22 cellular contexts compared by ENCODE assay signal in genomic region chr9:14478175-14479165, GRCh38.
DNase-seq lines count a peak whose midpoint lies in the region; TF ChIP-seq lines count a peak whose summit lies in the region.
"Had no signal": no experiment of that assay in that cellular context is flagged by ENCODE, and none has a peak within 500 bp of the region (broad histone marks: within the 10 kb centered on the region; RNA-seq: fewer than 3 reads in every experiment).

No MANE protein-coding gene starts in this region.

- CTCF ChIA-PET in A673 (lab: Charles Lee), result no interaction called here
- CTCF ChIA-PET in HEK293 (lab: Yijun Ruan, JAX), result interaction anchor here (0.7 kb wide), 1 partner anchor 13 kb away, joined by 3 read pairs; no protein-coding TSS in a partner anchor
- CTCF ChIA-PET in RWPE1 (lab: Yijun Ruan, JAX), result no interaction called here

- H3K4me1 ChIP-seq in A673 (ENCODE audit: insufficient read depth, low read length, poor library complexity, severe bottlenecking) (peaks cover 25% of the 10 kb centered on the region), HEK293 (ENCODE audit: control insufficient read depth, insufficient read depth, low read length) (no peaks in the 10 kb centered on the region), BE2C (peaks cover 4% of the 10 kb centered on the region; the same call in 1 of the 2 replicates)
- H3K4me1 ChIP-seq: ascending aorta; BLaER1 treated with 17β-estradiol and CSF1 and Interleukin-3, amounts not matched to agents 10 nM and 100 nM; heart right ventricle; spleen had no signal

- intact Hi-C loops in A673 (cut with micrococcal nuclease; ENCODE audit: unreplicated experiment), result no loop called here

- TF ChIP-seq CTCF in A673 (conservative IDR thresholded peaks at IDR 0.05; ENCODE audit: low read depth, low read length) (no peak; the same call in 1 of the 2 replicates), HEK293 (tag by site-specific recombination; IDR thresholded peaks at IDR 0.05) (no peak), RWPE1 (conservative IDR thresholded peaks at IDR 0.05; ENCODE audit: low read depth) (no peak), BE2C (IDR thresholded peaks at IDR 0.05; ENCODE audit: low read depth, low read length) (no peak)

- H3K27me3 ChIP-seq in A673 (replicated peaks; ENCODE audit: insufficient read depth, low read depth, low read length, poor library complexity) (no peaks in the 10 kb centered on the region), BE2C (no peaks in the 10 kb centered on the region)
- H3K27me3 ChIP-seq: ascending aorta; BLaER1 treated with 17β-estradiol and CSF1 and Interleukin-3, amounts not matched to agents 10 nM and 100 nM; dorsolateral prefrontal cortex; heart right ventricle had no signal

- DNase-seq in A673 (ENCODE audit: low spot score) (peak; percentile 50), SK-N-MC (ENCODE audit: low read depth, low spot score) (peak; percentile 72), fibroblast of the conjunctiva (ENCODE audit: low read depth) (peak; percentile 30), RWPE1 (ENCODE audit: low spot score) (no peak), BE2C (no peak), cerebellar nuclear complex (lab: John Stamatoyannopoulos, UW) (no peak), cerebellar cortex (ENCODE audit: low spot score) (no peak)
- DNase-seq: ACHN; activated B cell treated with CpG ODN at 0.5 μM for 24 hours; activated CD4-positive, alpha-beta T cell treated with anti-CD3 and anti-CD28 coated beads, Interleukin-2, amount 50 U/mL, for 4 hours; activated CD8-positive, alpha-beta memory T cell treated with anti-CD3 and anti-CD28 coated beads, Interleukin-2, amount 50 U/mL, for 48 hours; dorsolateral prefrontal cortex; heart right ventricle; KBM-7; natural killer cell; NCI-H1436; spleen; stimulated activated CD4-positive, alpha-beta T cell treated with anti-CD3 and anti-CD28 coated beads, Interleukin-4, amount 100 ng/mL, for 1 hour; T1000 had no signal

- H3K9me3 ChIP-seq in A673 (ENCODE audit: low read depth, low read length, poor library complexity, severe bottlenecking) (no peaks in the 10 kb centered on the region), HEK293 (ENCODE audit: control insufficient read depth, insufficient read depth, low read depth, low read length) (no peaks in the 10 kb centered on the region), SK-N-MC (ENCODE audit: low read depth, low read length) (no peaks in the 10 kb centered on the region), BE2C (no peaks in the 10 kb centered on the region)
- H3K9me3 ChIP-seq: ascending aorta; BLaER1 treated with 17β-estradiol and CSF1 and Interleukin-3, amounts not matched to agents 10 nM and 100 nM; heart right ventricle; spleen had no signal

- H3K4me3 ChIP-seq in A673 (ENCODE audit: low read depth, low read length, poor library complexity, severe bottlenecking) (no peak overlapping the region), HEK293 (ENCODE audit: low read depth, low read length) (no peak overlapping the region), SK-N-MC (no peak overlapping the region), BE2C (ENCODE audit: low read depth, low read length) (no peak overlapping the region)
- H3K4me3 ChIP-seq: ascending aorta; BLaER1 treated with 17β-estradiol and CSF1 and Interleukin-3, amounts not matched to agents 10 nM and 100 nM; dorsolateral prefrontal cortex; heart right ventricle; spleen had no signal

- POLR2A ChIA-PET in A673 (lab: Charles Lee; ENCODE audit: low non-redundant PET), result interaction anchor here (0.6 kb wide), 1 partner anchor 133 kb away, joined by 3 read pairs; no protein-coding TSS in a partner anchor
- POLR2A ChIA-PET in HEK293 (lab: Yijun Ruan, JAX), result no interaction called here
- POLR2A ChIA-PET in RWPE1 (lab: Yijun Ruan, JAX; ENCODE audit: low non-redundant PET), result no interaction called here

- H3K36me3 ChIP-seq in A673 (ENCODE audit: insufficient read depth, low read length, poor library complexity, severe bottlenecking) (no peaks in the 10 kb centered on the region), HEK293 (ENCODE audit: control insufficient read depth in 2 of 2, insufficient read depth in 1 of 2, low read length in 2 of 2) (no peaks in the 10 kb centered on the region), SK-N-MC (ENCODE audit: insufficient read depth, low read length) (no peaks in the 10 kb centered on the region), BE2C (no peaks in the 10 kb centered on the region)
- H3K36me3 ChIP-seq: ascending aorta; BLaER1 treated with 17β-estradiol and CSF1 and Interleukin-3, amounts not matched to agents 10 nM and 100 nM; heart right ventricle; spleen had no signal

- H3K9ac ChIP-seq in SK-N-MC (ENCODE audit: insufficient read length), result no peak overlapping the region
- H3K9ac ChIP-seq: BLaER1 treated with 17β-estradiol and CSF1 and Interleukin-3, amounts not matched to agents 10 nM and 100 nM had no signal

- H3K27ac ChIP-seq in A673 (ENCODE audit: low read depth, low read length, poor library complexity, severe bottlenecking) (peak overlapping the region; percentile 74), HEK293 (ENCODE audit: extremely low read depth, low read depth, low read length) (no peak overlapping the region), SK-N-MC (peak overlapping the region; percentile 74), RWPE1 (no peak overlapping the region)
- H3K27ac ChIP-seq: ascending aorta; BLaER1 treated with 17β-estradiol and CSF1 and Interleukin-3, amounts not matched to agents 10 nM and 100 nM; dorsolateral prefrontal cortex; heart right ventricle; spleen had no signal

- no TSS peak for BruUV-seq in A673 (replicated peaks; lab: Mats Ljungman, UMichigan)

TF ChIP-seq in HEK293, 187 proteins besides CTCF, POLR2A, EP300 and RAD21 (continues in another document):
- TF ChIP-seq ZNF558 (tag by site-specific recombination; IDR thresholded peaks at IDR 0.05), result 0 out of 2 replicates have a peak, but pooled peaks have one; percentile 35
- no peak for TF ChIP-seq HOXA7 (CRISPR knock-in tag; IDR thresholded peaks at IDR 0.05; ENCODE audit: borderline replicate concordance)
- no peak for TF ChIP-seq ZFP69B (tag by site-specific recombination; IDR thresholded peaks at IDR 0.05)
- TF ChIP-seq ZNF121 (tag by site-specific recombination; IDR thresholded peaks at IDR 0.05), result no peak
- no peak for TF ChIP-seq ZNF514 (tag by site-specific recombination; IDR thresholded peaks at IDR 0.05)
- peak; percentile 95 for TF ChIP-seq ZNF660 (tag by site-specific recombination; IDR thresholded peaks at IDR 0.05)
- TF ChIP-seq ZSCAN18 (tag by site-specific recombination; IDR thresholded peaks at IDR 0.05), result no peak
- no peak for TF ChIP-seq ZNF114 (tag by site-specific recombination; IDR thresholded peaks at IDR 0.05)
- no peak for TF ChIP-seq SCRT2 (tag by site-specific recombination; IDR thresholded peaks at IDR 0.05)
- no peak for TF ChIP-seq ZNF239 (tag by site-specific recombination; IDR thresholded peaks at IDR 0.05)
- no peak for TF ChIP-seq ZBTB48 (tag by site-specific recombination; IDR thresholded peaks at IDR 0.05)
- TF ChIP-seq, protein P1, sequence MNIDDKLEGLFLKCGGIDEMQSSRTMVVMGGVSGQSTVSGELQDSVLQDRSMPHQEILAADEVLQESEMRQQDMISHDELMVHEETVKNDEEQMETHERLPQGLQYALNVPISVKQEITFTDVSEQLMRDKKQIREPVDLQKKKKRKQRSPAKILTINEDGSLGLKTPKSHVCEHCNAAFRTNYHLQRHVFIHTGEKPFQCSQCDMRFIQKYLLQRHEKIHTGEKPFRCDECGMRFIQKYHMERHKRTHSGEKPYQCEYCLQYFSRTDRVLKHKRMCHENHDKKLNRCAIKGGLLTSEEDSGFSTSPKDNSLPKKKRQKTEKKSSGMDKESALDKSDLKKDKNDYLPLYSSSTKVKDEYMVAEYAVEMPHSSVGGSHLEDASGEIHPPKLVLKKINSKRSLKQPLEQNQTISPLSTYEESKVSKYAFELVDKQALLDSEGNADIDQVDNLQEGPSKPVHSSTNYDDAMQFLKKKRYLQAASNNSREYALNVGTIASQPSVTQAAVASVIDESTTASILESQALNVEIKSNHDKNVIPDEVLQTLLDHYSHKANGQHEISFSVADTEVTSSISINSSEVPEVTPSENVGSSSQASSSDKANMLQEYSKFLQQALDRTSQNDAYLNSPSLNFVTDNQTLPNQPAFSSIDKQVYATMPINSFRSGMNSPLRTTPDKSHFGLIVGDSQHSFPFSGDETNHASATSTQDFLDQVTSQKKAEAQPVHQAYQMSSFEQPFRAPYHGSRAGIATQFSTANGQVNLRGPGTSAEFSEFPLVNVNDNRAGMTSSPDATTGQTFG (tag by site-specific recombination; IDR thresholded peaks at IDR 0.05; ENCODE audit: borderline replicate concordance), result no peak

Comparison
In these comparisons a context has a peak if more than half of its experiments do, and no peak if none do; other contexts are left out.
1. DNase-seq: peak in A673 (single experiment), SK-N-MC (single experiment) and fibroblast of the conjunctiva (single experiment); none in RWPE1 (single experiment), BE2C (single experiment), cerebellar nuclear complex (0 of 2) and cerebellar cortex (single experiment).
2. H3K27ac ChIP-seq: peak in A673 (single experiment) and SK-N-MC (single experiment); none in HEK293 (single experiment) and RWPE1 (single experiment).